8 cellular contexts compared by ENCODE assay signal in genomic region chr12:99911076-99911475, GRCh38.
A peak's percentile ranks its signal among the peaks of the same experiment; 100 is the strongest.
DNase-seq lines count a peak whose midpoint lies in the region; ATAC-seq and TF ChIP-seq lines count a peak whose summit lies in the region.

No MANE protein-coding gene starts in this region.

- TF ChIP-seq CTCF in choroid plexus epithelial cell (conservative IDR thresholded peaks at IDR 0.05; ENCODE audit: low read depth, low read length) (no peak), lung (IDR thresholded peaks at IDR 0.05; ENCODE audit: control extremely low read depth, extremely low read depth) (no peak), upper lobe of right lung (IDR thresholded peaks at IDR 0.05) (no peak)

- WGBS in lung, 2 donors, result 52 to 79% methylated on average over 3 of the region's 3 CpGs

- peaks cover 0 to 2% of the 10 kb centered on the region in 2 donors for H3K9me3 Mint-ChIP-seq in stimulated activated naive B cell treated with anti-CD40 and anti-IgM and Interleukin-4, amounts not matched to agents 10 μg/mL and 1 μg/mL and 100 μg/mL, for 72 hours
- H3K9me3 Mint-ChIP-seq in activated CD4-positive, alpha-beta T cell treated with anti-CD3 and anti-CD28 coated beads, Interleukin-2, amount 10 ng/mL, durations not matched to agents 24 days and 14 days, result no peaks in the 10 kb centered on the region

- H3K36me3 ChIP-seq in lung (ENCODE audit: control insufficient read depth in 2 of 2, insufficient read depth in 2 of 2, low read length in 2 of 2) (no peaks in the 10 kb centered on the region), upper lobe of right lung (no peaks in the 10 kb centered on the region), HAP-1 (replicated peaks) (no peaks in the 10 kb centered on the region)

- intact Hi-C loops in upper lobe of right lung (cut with DNase I), result no loop called here
- intact Hi-C loops in activated CD4-positive, alpha-beta T cell treated with anti-CD3 and anti-CD28 coated beads, Interleukin-2, amount 10 ng/mL, durations not matched to agents 24 days and 14 days (cut with micrococcal nuclease), result no loop called here

- no peaks in the 10 kb centered on the region for H3K36me3 Mint-ChIP-seq in T-helper 17 cell (ENCODE audit: low read depth)
- H3K36me3 Mint-ChIP-seq in stimulated activated naive B cell treated with anti-CD40 and anti-IgM and Interleukin-4, amounts not matched to agents 10 μg/mL and 1 μg/mL and 100 μg/mL, for 72 hours, result no peaks in the 10 kb centered on the region
- H3K36me3 Mint-ChIP-seq in activated CD4-positive, alpha-beta T cell treated with anti-CD3 and anti-CD28 coated beads, Interleukin-2, amount 10 ng/mL, durations not matched to agents 24 days and 14 days (ENCODE audit: low read depth), result no peaks in the 10 kb centered on the region

- H3K4me3 Mint-ChIP-seq in T-helper 17 cell, result no peak overlapping the region
- H3K4me3 Mint-ChIP-seq in stimulated activated naive B cell treated with anti-CD40 and anti-IgM and Interleukin-4, amounts not matched to agents 10 μg/mL and 1 μg/mL and 100 μg/mL, for 72 hours, result no peak overlapping the region
- H3K4me3 Mint-ChIP-seq in activated CD4-positive, alpha-beta T cell treated with anti-CD3 and anti-CD28 coated beads, Interleukin-2, amount 10 ng/mL, durations not matched to agents 24 days and 14 days, result no peak overlapping the region

- peak; percentile 84 for DNase-seq in HS-5 (ENCODE audit: low read depth)
- peak; percentile 78 for DNase-seq in choroid plexus epithelial cell (ENCODE audit: low read depth)
- DNase-seq in lung (ENCODE audit: low spot score), result peak; percentile 45
- no peak for DNase-seq in upper lobe of right lung
- no peak for DNase-seq in T-helper 17 cell
- DNase-seq in stimulated activated naive B cell treated with anti-CD40 and anti-IgM and Interleukin-4, amounts not matched to agents 10 μg/mL and 1 μg/mL and 100 μg/mL, for 72 hours, result no peak
- DNase-seq in activated CD4-positive, alpha-beta T cell treated with anti-CD3 and anti-CD28 coated beads, Interleukin-2, amount 10 ng/mL, durations not matched to agents 24 days and 14 days, result no peak
- DNase-seq in HAP-1 (ENCODE audit: low spot score in 2 of 2), result no peak

- no peaks in the 10 kb centered on the region for H3K4me1 ChIP-seq in lung (ENCODE audit: control insufficient read depth in 2 of 2, insufficient read depth in 2 of 2, low read length in 2 of 2)
- no peaks in the 10 kb centered on the region for H3K4me1 ChIP-seq in upper lobe of right lung
- no peaks in the 10 kb centered on the region for H3K4me1 ChIP-seq in HAP-1

- no peak overlapping the region for H3K27ac Mint-ChIP-seq in T-helper 17 cell
- no peak overlapping the region for H3K27ac Mint-ChIP-seq in stimulated activated naive B cell treated with anti-CD40 and anti-IgM and Interleukin-4, amounts not matched to agents 10 μg/mL and 1 μg/mL and 100 μg/mL, for 72 hours
- H3K27ac Mint-ChIP-seq in activated CD4-positive, alpha-beta T cell treated with anti-CD3 and anti-CD28 coated beads, Interleukin-2, amount 10 ng/mL, durations not matched to agents 24 days and 14 days, result no peak overlapping the region

- in situ Hi-C loops in HAP-1 (cut with MboI; ENCODE audit: low sequenced_read_pairs), result no loop called here

- H3K27ac ChIP-seq in lung (ENCODE audit: low read depth in 1 of 2, low read length in 1 of 2), result no peak overlapping the region
- H3K27ac ChIP-seq in upper lobe of right lung, result no peak overlapping the region

- no peaks in the 10 kb centered on the region for H3K27me3 Mint-ChIP-seq in T-helper 17 cell
- no peaks in the 10 kb centered on the region for H3K27me3 Mint-ChIP-seq in stimulated activated naive B cell treated with anti-CD40 and anti-IgM and Interleukin-4, amounts not matched to agents 10 μg/mL and 1 μg/mL and 100 μg/mL, for 72 hours
- H3K27me3 Mint-ChIP-seq in activated CD4-positive, alpha-beta T cell treated with anti-CD3 and anti-CD28 coated beads, Interleukin-2, amount 10 ng/mL, durations not matched to agents 24 days and 14 days, result no peaks in the 10 kb centered on the region

- no peaks in the 10 kb centered on the region for H3K27me3 ChIP-seq in lung (ENCODE audit: control insufficient read depth, insufficient read depth)
- H3K27me3 ChIP-seq in upper lobe of right lung, result no peaks in the 10 kb centered on the region
- peaks cover 3% of the 10 kb centered on the region for H3K27me3 ChIP-seq in HAP-1 (ENCODE audit: low read depth)

- ATAC-seq in lung (ENCODE audit: insufficient read depth, low FRiP score), result peak; percentile 59
- ATAC-seq in upper lobe of right lung, result peak; percentile 76
- ATAC-seq in T-helper 17 cell, result no peak
- no peak for ATAC-seq in stimulated activated naive B cell treated with anti-CD40 and anti-IgM and Interleukin-4, amounts not matched to agents 10 μg/mL and 1 μg/mL and 100 μg/mL, for 72 hours (replicated peaks)

- no peaks in the 10 kb centered on the region for H3K9me3 ChIP-seq in lung (ENCODE audit: control insufficient read depth in 2 of 2, insufficient read depth in 1 of 2, low read length in 1 of 2)
- no peaks in the 10 kb centered on the region for H3K9me3 ChIP-seq in upper lobe of right lung
- H3K9me3 ChIP-seq in T-helper 17 cell (ENCODE audit: control insufficient read depth, low read length, poor library complexity, severe bottlenecking), result no peaks in the 10 kb centered on the region
- H3K9me3 ChIP-seq in HAP-1, result no peaks in the 10 kb centered on the region

- H3K4me1 Mint-ChIP-seq in T-helper 17 cell, result no peaks in the 10 kb centered on the region
- no peaks in the 10 kb centered on the region for H3K4me1 Mint-ChIP-seq in stimulated activated naive B cell treated with anti-CD40 and anti-IgM and Interleukin-4, amounts not matched to agents 10 μg/mL and 1 μg/mL and 100 μg/mL, for 72 hours
- H3K4me1 Mint-ChIP-seq in activated CD4-positive, alpha-beta T cell treated with anti-CD3 and anti-CD28 coated beads, Interleukin-2, amount 10 ng/mL, durations not matched to agents 24 days and 14 days, result no peaks in the 10 kb centered on the region

- H3K4me3 ChIP-seq in choroid plexus epithelial cell (ENCODE audit: low read depth, low read length) (no peak overlapping the region), lung (no peak overlapping the region), upper lobe of right lung (no peak overlapping the region), HAP-1 (no peak overlapping the region)

Comparison
In these comparisons a context has a peak if more than half of its experiments do, and no peak if none do; other contexts are left out.
1. DNase-seq: peak in HS-5 (single experiment), choroid plexus epithelial cell (single experiment) and lung (single experiment); none in upper lobe of right lung (single experiment), T-helper 17 cell (0 of 3), stimulated activated naive B cell treated with anti-CD40 and anti-IgM and Interleukin-4, amounts not matched to agents 10 μg/mL and 1 μg/mL and 100 μg/mL, for 72 hours (single experiment), activated CD4-positive, alpha-beta T cell treated with anti-CD3 and anti-CD28 coated beads, Interleukin-2, amount 10 ng/mL, durations not matched to agents 24 days and 14 days (single experiment) and HAP-1 (0 of 2).
2. ATAC-seq: peak in lung (single experiment) and upper lobe of right lung (single experiment); none in T-helper 17 cell (single experiment) and stimulated activated naive B cell treated with anti-CD40 and anti-IgM and Interleukin-4, amounts not matched to agents 10 μg/mL and 1 μg/mL and 100 μg/mL, for 72 hours (0 of 2).